In the genomic region with DNA sequence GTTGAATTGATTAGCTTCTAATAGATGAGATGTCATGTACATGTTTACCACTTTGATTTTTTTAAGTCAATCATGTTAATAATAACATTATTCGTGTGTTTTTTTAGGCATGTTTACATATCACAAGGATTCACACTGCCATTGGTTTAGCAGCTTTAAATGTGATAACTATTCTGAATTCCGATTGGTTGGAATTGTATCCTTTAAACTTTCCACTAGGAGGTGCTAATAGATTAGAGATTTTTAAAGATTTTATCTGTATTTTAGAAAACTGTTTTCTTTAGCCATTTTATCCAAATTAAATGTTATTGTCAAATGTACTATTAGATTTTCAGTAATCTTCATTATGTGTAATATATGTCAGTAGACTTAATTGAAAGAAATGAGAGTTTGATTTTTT, we compare ENCODE assay signal across 8 cellular contexts.
A peak's percentile ranks its signal among the peaks of the same experiment; 100 is the strongest.
DNase-seq lines count a peak whose midpoint lies in the region; ATAC-seq, FAIRE-seq and TF ChIP-seq lines count a peak whose summit lies in the region.

No MANE protein-coding gene starts in this region.

- POLR2A ChIA-PET in K562 (lab: Yijun Ruan, JAX) = no interaction called here

- in situ Hi-C loops in K562 (cut with MboI) = no loop called here

- 40% methylated on average over 2 of the region's 2 CpGs for WGBS in K562 (ENCODE audit: insufficient coverage, low coverage, missing lambda C conversion rate)

- no peak for ATAC-seq in K562
- peak; percentile 51 for ATAC-seq in left lung
- ATAC-seq in activated CD4-positive, CD25-positive, alpha-beta regulatory T cell treated with anti-CD3 and anti-CD28 coated beads, Interleukin-2, amount 50 U/mL, for 24 hours = no peak
- no peak for ATAC-seq in omental fat pad (ENCODE audit: low FRiP score)

- peak; percentile 39 for TF ChIP-seq CTCF in AG09319 (IDR thresholded peaks at IDR 0.05; ENCODE audit: low read depth, low read length)
- TF ChIP-seq CTCF in K562 (IDR thresholded peaks at IDR 0.05 in 2 of 3, conservative IDR thresholded peaks at IDR 0.05 in 1 of 3; ENCODE audit: insufficient read depth in 2 of 3, low read depth in 1 of 3, low read length in 3 of 3) = peak in 1 of 3 experiments; percentile 41; a peak in 3 of 6 replicates
- peak; percentile 29 to 43 for TF ChIP-seq CTCF in left lung (IDR thresholded peaks at IDR 0.05)
- TF ChIP-seq CTCF in omental fat pad (IDR thresholded peaks at IDR 0.05) = peak in 1 of 3 donors; percentile 11

- peak; percentile 20 for DNase-seq in AG09319 (ENCODE audit: extremely low read depth, low read depth)
- peak; percentile 15 for DNase-seq in Jurkat, Clone E6-1 (ENCODE audit: low read depth, low spot score)
- peak in 2 of 4 experiments; percentile 3 to 27 for DNase-seq in K562 (ENCODE audit: extremely low read depth in 1 of 4, low spot score in 3 of 4)
- DNase-seq in left lung = no peak
- DNase-seq in NCI-H1436 treated with DMSO at 0.1 percent for 48 hours (lab: John Stamatoyannopoulos, UW) = no peak
- no peak for DNase-seq in activated naive CD4-positive, alpha-beta T cell treated with Interleukin-2 at 50 U/mL for 16 hours
- DNase-seq in omental fat pad (ENCODE audit: low spot score) = no peak

- H3K27ac ChIP-seq in K562 (ENCODE audit: extremely low read depth, low read depth, low read length) (no peak overlapping the region), left lung (no peak overlapping the region)

- no peaks in the 10 kb centered on the region for H3K27me3 ChIP-seq in K562 (ENCODE audit: control insufficient read depth in 2 of 2, insufficient read depth in 2 of 2, low read length in 2 of 2)
- no peaks in the 10 kb centered on the region for H3K27me3 ChIP-seq in left lung

- no peak overlapping the region for H2AFZ ChIP-seq in K562 (ENCODE audit: low read depth, low read length)

- H3K9me1 ChIP-seq in K562 (ENCODE audit: control insufficient read depth, insufficient read depth, low read length) = no peaks in the 10 kb centered on the region

- TF ChIP-seq RAD21 in K562 (CRISPR knock-in tag; conservative IDR thresholded peaks at IDR 0.05 in 1 of 2, IDR thresholded peaks at IDR 0.05 in 1 of 2) = peak; percentile 53 to 58

- no peak overlapping the region for H3K9ac ChIP-seq in K562 (ENCODE audit: insufficient read depth in 1 of 2, low read depth in 2 of 2, low read length in 2 of 2)

- H3K4me1 ChIP-seq in K562 (replicated peaks in 1 of 2; ENCODE audit: control insufficient read depth in 2 of 2, insufficient read depth in 2 of 2, low read length in 2 of 2) = no peaks in the 10 kb centered on the region
- no peaks in the 10 kb centered on the region for H3K4me1 ChIP-seq in left lung

- intact Hi-C loops in K562 (cut with micrococcal nuclease) = loop anchor here (1.0 to 5.0 kb wide), 3 partner anchors 59 to 415 kb away; partner anchors contain the start of gene FGFBP3
- intact Hi-C loops in left lung (cut with DNase I) = loop anchor here in 1 of 2 donors (10.0 kb wide), 1 partner anchor 141 kb away; the partner anchor contains the start of gene PPP1R3C

- no peak for FAIRE-seq in K562 (lab: Jason Lieb, UNC)

- no peaks in the 10 kb centered on the region for H3K9me3 ChIP-seq in K562 (replicated peaks; ENCODE audit: control insufficient read depth, insufficient read depth, low read depth, low read length)
- H3K9me3 ChIP-seq in left lung = no peaks in the 10 kb centered on the region

- no peaks in the 10 kb centered on the region for H4K20me1 ChIP-seq in K562 (replicated peaks; ENCODE audit: control insufficient read depth, insufficient read depth, low read length)

- TF ChIP-seq EP300 in K562 (IDR thresholded peaks at IDR 0.05; ENCODE audit: low read length) = no peak

- H3K4me2 ChIP-seq in K562 (ENCODE audit: insufficient read depth, low read length) = no peak overlapping the region

- no peak overlapping the region for H3K4me3 ChIP-seq in Jurkat, Clone E6-1 (ENCODE audit: low read length)
- H3K4me3 ChIP-seq in K562 (no peak overlapping the region), left lung (no peak overlapping the region)

- H3K36me3 ChIP-seq in K562 (ENCODE audit: control insufficient read depth, insufficient read depth, low read length) (no peaks in the 10 kb centered on the region), left lung (no peaks in the 10 kb centered on the region)

- H3K79me2 ChIP-seq in K562 (ENCODE audit: control insufficient read depth, insufficient read depth, low read length) = no peaks in the 10 kb centered on the region

- BruUV-seq in K562 (replicated peaks; lab: Mats Ljungman, UMichigan) = no TSS peak

- CTCF ChIA-PET in K562 (lab: Yijun Ruan, JAX; ENCODE audit: low intra/inter-chr PET ratio) = interaction anchor here (0.6 to 1.7 kb wide), 7 partner anchors 58 to 419 kb away, joined by 3 to 11 read pairs (median 3); no protein-coding TSS in a partner anchor

- TF ChIP-seq POLR2A in K562 (conservative IDR thresholded peaks at IDR 0.05) = no peak

TF ChIP-seq in K562, 482 proteins besides CTCF, POLR2A, EP300 and RAD21:
- TF ChIP-seq FOXK2 (conservative IDR thresholded peaks at IDR 0.05 in 1 of 2, IDR thresholded peaks at IDR 0.05 in 1 of 2; ENCODE audit: low read depth in 2 of 2) (peak in 1 of 2 experiments; percentile 21; a peak in 2 of 4 replicates), ZNF280A (IDR thresholded peaks at IDR 0.05; ENCODE audit: low read depth, partially characterized antibody) (no peak), FOXM1 (IDR thresholded peaks at IDR 0.05; ENCODE audit: low read depth) (peak; percentile 22; the same call in 1 of the 2 replicates), FOXM1 (CRISPR knock-in tag; IDR thresholded peaks at IDR 0.05; ENCODE audit: low read depth) (no peak)

Comparison
In these comparisons a context has a peak if more than half of its experiments do, and no peak if none do; other contexts are left out.
1. DNase-seq: peak in AG09319 (single experiment) and Jurkat, Clone E6-1 (single experiment); none in left lung (0 of 2), NCI-H1436 treated with DMSO at 0.1 percent for 48 hours (single experiment), activated naive CD4-positive, alpha-beta T cell treated with Interleukin-2 at 50 U/mL for 16 hours (single experiment) and omental fat pad (single experiment).